ENCODE assay signal across 8 cellular contexts in the genomic region with DNA sequence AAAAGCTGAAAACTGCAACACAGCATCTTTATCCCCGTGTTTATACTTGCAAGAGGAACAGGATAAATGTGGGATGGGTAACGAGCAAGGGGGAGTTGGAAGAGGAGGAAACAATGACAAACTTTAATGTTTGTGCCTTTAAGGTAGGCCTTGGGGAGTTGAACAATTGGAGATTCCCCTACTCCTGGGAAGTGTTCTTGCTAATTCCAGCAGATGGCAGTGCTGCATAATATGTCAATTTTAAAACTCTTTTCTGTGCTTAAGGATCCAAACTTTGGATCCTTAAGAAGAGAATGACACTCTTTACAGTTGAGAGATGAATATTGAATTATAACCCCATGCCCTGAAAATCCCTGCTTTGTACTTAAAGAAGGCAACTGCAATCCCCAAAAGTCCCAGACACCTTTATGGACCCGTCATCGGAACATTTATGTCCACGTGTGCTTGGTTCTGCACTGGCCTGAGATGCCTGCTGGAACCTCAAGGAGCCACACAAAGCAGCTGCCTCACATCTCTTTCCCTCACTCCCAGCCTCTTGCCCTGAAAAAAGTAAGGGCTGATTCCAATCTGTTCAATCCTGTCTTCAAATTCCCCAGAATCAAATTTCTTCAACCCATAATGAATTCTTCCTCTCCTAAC. TPM values are rescaled to one million over a fixed set of nuclear protein-coding genes. Genes with fewer than 3 reads are reported as not detected.
DNase-seq lines count a peak whose midpoint lies in the region; ATAC-seq and FAIRE-seq lines count a peak whose summit lies in the region.

No MANE protein-coding gene starts in this region.

- no peaks in the 10 kb centered on the region for H3K36me3 Mint-ChIP-seq in activated naive CD4-positive, alpha-beta T cell treated with anti-CD3 and anti-CD28 coated beads for 36 hours (ENCODE audit: low read depth)

- FAIRE-seq in TTC549 (lab: Jason Lieb, UNC): peak; percentile 67

- no peaks in the 10 kb centered on the region for H3K4me1 Mint-ChIP-seq in activated naive CD4-positive, alpha-beta T cell treated with anti-CD3 and anti-CD28 coated beads for 36 hours (ENCODE audit: low read depth)

- CTCF ChIA-PET in activated naive CD4-positive, alpha-beta T cell treated with anti-CD3 and anti-CD28 coated beads for 36 hours (lab: Charles Lee): interaction anchor here (0.9 to 2.6 kb wide), 5 partner anchors 8 to 142 kb away, joined by 3 to 13 read pairs (median 5); no protein-coding TSS in a partner anchor

- no peak overlapping the region for H3K27ac Mint-ChIP-seq in activated naive CD4-positive, alpha-beta T cell treated with anti-CD3 and anti-CD28 coated beads for 36 hours

- H3K4me3 Mint-ChIP-seq in activated naive CD4-positive, alpha-beta T cell treated with anti-CD3 and anti-CD28 coated beads for 36 hours: no peak overlapping the region

- no peaks in the 10 kb centered on the region for H3K9me3 Mint-ChIP-seq in activated naive CD4-positive, alpha-beta T cell treated with anti-CD3 and anti-CD28 coated beads for 36 hours

- intact Hi-C loops in activated naive CD4-positive, alpha-beta T cell treated with anti-CD3 and anti-CD28 coated beads for 36 hours (cut with micrococcal nuclease): loop anchor here (1.0 to 10.0 kb wide), 4 partner anchors 138 to 711 kb away; no protein-coding TSS in a partner anchor

- DNase-seq in activated naive CD4-positive, alpha-beta T cell treated with anti-CD3 and anti-CD28 coated beads for 36 hours: peak; percentile 19
- no peak for DNase-seq in activated naive CD4-positive, alpha-beta T cell treated with anti-CD3 and anti-CD28 coated beads, Interleukin-2, amount 50 U/mL, for 16 hours
- peak; percentile 76 to 87 for DNase-seq in Kasumi-1 (lab: John Stamatoyannopoulos, UW)
- DNase-seq in germinal center (ENCODE audit: low spot score): peak; percentile 21
- DNase-seq in pons (ENCODE audit: low spot score): peak; percentile 69

- ATAC-seq in GM21390 (IDR thresholded peaks at IDR 0.05; ENCODE audit: unreplicated experiment) (no peak), HG02840 (IDR thresholded peaks at IDR 0.05; ENCODE audit: low FRiP score, unreplicated experiment) (no peak)

- no peaks in the 10 kb centered on the region for H3K27me3 Mint-ChIP-seq in activated naive CD4-positive, alpha-beta T cell treated with anti-CD3 and anti-CD28 coated beads for 36 hours (ENCODE audit: low read depth)

RNA-seq across cellular contexts. Expression of gene IFIT5, which starts 12.0 kb away (rescaled TPM):
- total RNA-seq in activated naive CD4-positive, alpha-beta T cell treated with anti-CD3 and anti-CD28 coated beads for 36 hours: 1 to 10 TPM; 7.0 to 7.2 TPM

RNA-seq across cellular contexts. Expression of gene IFIT1, which starts 33.9 kb away (rescaled TPM):
- 1 to 10 TPM; 5.9 to 6.0 TPM for total RNA-seq in activated naive CD4-positive, alpha-beta T cell treated with anti-CD3 and anti-CD28 coated beads for 36 hours

RNA-seq across cellular contexts. Expression of gene IFIT1B, which starts 48.5 kb away (rescaled TPM):
- not detected for total RNA-seq in activated naive CD4-positive, alpha-beta T cell treated with anti-CD3 and anti-CD28 coated beads for 36 hours
